Comparison of ENCODE assay signal across 1 cellular context in genomic region chr9:27464950-27465349, GRCh38.
TF ChIP-seq lines count a peak whose summit lies in the region.

No MANE protein-coding gene starts in this region.

TF ChIP-seq in K562, 482 proteins besides CTCF, POLR2A, EP300 and RAD21:
- TF ChIP-seq CHAMP1 (IDR thresholded peaks at IDR 0.05): 0 out of 2 replicates have a peak, but pooled peaks have one; percentile 18
